8 cellular contexts compared by ENCODE assay signal in genomic region chr3:141486416-141486734, GRCh38. TPM values are rescaled to one million over a fixed set of nuclear protein-coding genes. Genes with fewer than 3 reads are reported as not detected.
DNase-seq lines count a peak whose midpoint lies in the region; ATAC-seq, FAIRE-seq and TF ChIP-seq lines count a peak whose summit lies in the region.

No MANE protein-coding gene starts in this region.

- H4K5ac ChIP-seq in IMR-90 (ENCODE audit: low read depth, low read length), result peak overlapping the region; percentile 27; the same call in 1 of the 2 replicates

- H3K36me3 Mint-ChIP-seq in mesothelial cell of epicardium, result no peaks in the 10 kb centered on the region

- H3K4me1 Mint-ChIP-seq in mesothelial cell of epicardium, result peaks cover 14% of the 10 kb centered on the region

- H2BK20ac ChIP-seq in IMR-90 (ENCODE audit: low read depth, low read length), result no peak overlapping the region

- FAIRE-seq in bronchial epithelial cell (lab: Jason Lieb, UNC), result no peak

- peaks cover 29% of the 10 kb centered on the region for H4K20me1 ChIP-seq in IMR-90 (ENCODE audit: insufficient read depth, low read length)

- H3K27me3 Mint-ChIP-seq in mesothelial cell of epicardium (ENCODE audit: low read depth), result no peaks in the 10 kb centered on the region

- TF ChIP-seq RAD21 in IMR-90 (IDR thresholded peaks at IDR 0.05; ENCODE audit: low read length), result no peak

- in situ Hi-C loops in IMR-90 (cut with MboI; ENCODE audit: low sequenced_read_pairs), result no loop called here

- no TSS peak for BruUV-seq in IMR-90 (replicated peaks; lab: Mats Ljungman, UMichigan)

- H2BK120ac ChIP-seq in IMR-90 (ENCODE audit: low read depth, low read length), result peak overlapping the region; percentile 65

- peak overlapping the region; percentile 82 for H4K91ac ChIP-seq in IMR-90 (ENCODE audit: insufficient read depth, low read depth, low read length)

- peak overlapping the region; percentile 82 for H3K27ac Mint-ChIP-seq in mesothelial cell of epicardium

- intact Hi-C loops in IMR-90 (cut with micrococcal nuclease), result loop anchor here (5.0 kb wide), 1 partner anchor 46 kb away; no protein-coding TSS in a partner anchor
- intact Hi-C loops in aorta (cut with DNase I), result loop anchor here in 1 of 2 donors (5.0 kb wide), 1 partner anchor 76 kb away; no protein-coding TSS in a partner anchor

- TF ChIP-seq CTCF in AG04450 (IDR thresholded peaks at IDR 0.05; ENCODE audit: low read depth, low read length), result no peak
- TF ChIP-seq CTCF in IMR-90 (conservative IDR thresholded peaks at IDR 0.05; ENCODE audit: low read depth, low read length), result no peak
- no peak for TF ChIP-seq CTCF in bronchial epithelial cell (IDR thresholded peaks at IDR 0.05; ENCODE audit: insufficient read depth, low read length, severe bottlenecking)
- TF ChIP-seq CTCF in mesothelial cell of epicardium (IDR thresholded peaks at IDR 0.05; ENCODE audit: unreplicated experiment), result no peak

- peak overlapping the region; percentile 64; the same call in 1 of the 2 replicates for H3K14ac ChIP-seq in IMR-90 (replicated peaks; ENCODE audit: low read depth, low read length)

- H3K36me3 ChIP-seq in IMR-90 (ENCODE audit: control insufficient read depth, insufficient read depth, low read length), result no peaks in the 10 kb centered on the region
- no peaks in the 10 kb centered on the region for H3K36me3 ChIP-seq in bronchial epithelial cell (ENCODE audit: control insufficient read depth, insufficient read depth, low read length)
- H3K36me3 ChIP-seq in aorta (ENCODE audit: control insufficient read depth in 1 of 2, insufficient read depth in 2 of 2, low read length in 1 of 2), result no peaks in the 10 kb centered on the region

- H3K79me1 ChIP-seq in IMR-90 (ENCODE audit: low read depth in 1 of 2, low read length in 2 of 2), result peaks cover 5 to 35% of the 10 kb centered on the region in 2 experiments; a peak in 3 of 4 replicates

- H3K4me1 ChIP-seq in IMR-90 (ENCODE audit: control insufficient read depth, insufficient read depth, low read length), result peaks cover 3% of the 10 kb centered on the region
- H3K4me1 ChIP-seq in aorta (ENCODE audit: control insufficient read depth in 1 of 2, insufficient read depth in 2 of 2, low read length in 2 of 2), result peaks cover 0 to 3% of the 10 kb centered on the region in 2 donors

- peak overlapping the region; percentile 52 to 58 for H4K8ac ChIP-seq in IMR-90 (ENCODE audit: low read depth in 2 of 2, low read length in 2 of 2)

- DNase-seq in AG04450 (ENCODE audit: low read depth, low spot score) (no peak), IMR-90 (peak; percentile 72), bronchial epithelial cell (ENCODE audit: low read depth) (peak; percentile 61), mesothelial cell of epicardium (ENCODE audit: low spot score in 2 of 2, unreplicated experiment in 2 of 2) (no peak), aorta (peak in 1 of 2 donors; percentile 41), DMS 273 treated with DMSO at 0.1 percent for 48 hours (lab: John Stamatoyannopoulos, UW) (no peak), mesenteric fat pad (ENCODE audit: low spot score) (no peak)

- H3K4me3 Mint-ChIP-seq in mesothelial cell of epicardium, result peak overlapping the region; percentile 73

- peak overlapping the region; percentile 15; the same call in 1 of the 2 replicates for H2AK5ac ChIP-seq in IMR-90 (ENCODE audit: low read depth, low read length)

- dilution Hi-C loops in IMR-90 (cut with HindIII; ENCODE audit: low sequenced_read_pairs, unreplicated experiment), result no loop called here

- peak overlapping the region; percentile 67 for H2BK5ac ChIP-seq in IMR-90 (ENCODE audit: low read depth, low read length, poor library complexity, severe bottlenecking)

- CTCF ChIA-PET in AG04450 (lab: Charles Lee) (interaction anchor here (1.6 to 2.8 kb wide), 2 partner anchors 21 to 27 kb away, joined by 3 to 12 read pairs; no protein-coding TSS in a partner anchor), IMR-90 (lab: Yijun Ruan, JAX) (no interaction called here)

- POLR2A ChIA-PET in AG04450 (lab: Yijun Ruan, JAX) (no interaction called here), IMR-90 (lab: Charles Lee; ENCODE audit: unreplicated experiment) (no interaction called here)

- H3K27me3 ChIP-seq in AG04450 (ENCODE audit: control insufficient read depth, insufficient read depth, low read length) (no peaks in the 10 kb centered on the region), IMR-90 (ENCODE audit: control insufficient read depth, insufficient read depth, low read length) (no peaks in the 10 kb centered on the region), bronchial epithelial cell (ENCODE audit: control insufficient read depth, insufficient read depth, low read length) (no peaks in the 10 kb centered on the region), aorta (ENCODE audit: control insufficient read depth in 1 of 2, insufficient read depth in 2 of 2, low read length in 1 of 2) (no peaks in the 10 kb centered on the region)

- no peaks in the 10 kb centered on the region for H3K9me3 Mint-ChIP-seq in mesothelial cell of epicardium

- H3K56ac ChIP-seq in IMR-90 (ENCODE audit: extremely low read depth, insufficient read depth, low read length), result peak overlapping the region; percentile 20; the same call in 1 of the 2 replicates

- no CpG with 5 or more reads among the region's 5 CpGs for WGBS in IMR-90 (ENCODE audit: extremely low coverage in 2 of 2, insufficient read length in 1 of 2), 2 experiments
- WGBS in aorta, 2 donors, result 2% methylated on average over 5 of the region's 5 CpGs

- peak overlapping the region; percentile 25 for H3K9ac ChIP-seq in IMR-90 (ENCODE audit: low read depth, low read length)

- H3K23ac ChIP-seq in IMR-90 (ENCODE audit: low read depth, low read length), result peak overlapping the region; percentile 16

- H2AFZ ChIP-seq in IMR-90 (replicated peaks; ENCODE audit: low read length, poor library complexity), result peak overlapping the region; percentile 95

- peak overlapping the region; percentile 79 for H3K4ac ChIP-seq in IMR-90 (ENCODE audit: low read depth, low read length)

- peak overlapping the region; percentile 60 for H3K4me3 ChIP-seq in AG04450 (ENCODE audit: low read depth, low read length)
- H3K4me3 ChIP-seq in IMR-90 (ENCODE audit: insufficient read depth, low read depth, low read length), result peak overlapping the region; percentile 36
- peak overlapping the region; percentile 77 for H3K4me3 ChIP-seq in bronchial epithelial cell (ENCODE audit: low read depth, low read length)
- peak overlapping the region; percentile 64 to 98 for H3K4me3 ChIP-seq in aorta (ENCODE audit: low read length in 2 of 2)

- ATAC-seq in IMR-90 (ENCODE audit: low read depth) (peak; percentile 2), aorta (ENCODE audit: low FRiP score) (no peak), HG03097 (IDR thresholded peaks at IDR 0.05; ENCODE audit: low FRiP score, unreplicated experiment) (no peak)

- H3K9me3 ChIP-seq in AG04450 (ENCODE audit: control insufficient read depth, insufficient read depth, low read length), result no peaks in the 10 kb centered on the region
- no peaks in the 10 kb centered on the region for H3K9me3 ChIP-seq in IMR-90 (ENCODE audit: control insufficient read depth, insufficient read depth, low read length)
- no peaks in the 10 kb centered on the region for H3K9me3 ChIP-seq in aorta (ENCODE audit: control insufficient read depth, low read length)

- TF ChIP-seq POLR2A in IMR-90 (IDR thresholded peaks at IDR 0.05; ENCODE audit: low read depth, low read length), result no peak

- H2BK15ac ChIP-seq in IMR-90 (ENCODE audit: low read depth, low read length), result peak overlapping the region; percentile 25; the same call in 1 of the 3 replicates

- peaks cover 2% of the 10 kb centered on the region for H3K9me1 ChIP-seq in IMR-90 (ENCODE audit: insufficient read depth, low read length)

- peak overlapping the region; percentile 75 for H3K4me2 ChIP-seq in IMR-90 (ENCODE audit: low read depth, low read length)

- H2AK9ac ChIP-seq in IMR-90 (replicated peaks; ENCODE audit: low read depth, low read length, poor library complexity), result peak overlapping the region; percentile 87

- H3K27ac ChIP-seq in AG04450 (ENCODE audit: low read depth, low read length) (peak overlapping the region; percentile 73), IMR-90 (ENCODE audit: insufficient read depth, low read length) (peak overlapping the region; percentile 43), aorta (ENCODE audit: low read depth in 1 of 2, low read length in 2 of 2) (peak overlapping the region in 1 of 2 donors; percentile 21)

- no peak overlapping the region for H3K18ac ChIP-seq in IMR-90 (ENCODE audit: low read depth, low read length)

TF ChIP-seq in IMR-90, 13 proteins besides CTCF, POLR2A, EP300 and RAD21 (continues in another document):
- TF ChIP-seq RCOR1 (IDR thresholded peaks at IDR 0.05; ENCODE audit: insufficient replicate concordance, low read length) (no peak), USF2 (IDR thresholded peaks at IDR 0.05; ENCODE audit: low read depth, low read length) (no peak), MXI1 (IDR thresholded peaks at IDR 0.05; ENCODE audit: borderline replicate concordance, low read depth, low read length) (no peak), CEBPB (IDR thresholded peaks at IDR 0.05; ENCODE audit: low read depth, low read length) (no peak), FOS (IDR thresholded peaks at IDR 0.05; ENCODE audit: low read depth, low read length) (no peak), MAZ (IDR thresholded peaks at IDR 0.05; ENCODE audit: borderline replicate concordance, low read depth, low read length) (no peak), BHLHE40 (IDR thresholded peaks at IDR 0.05; ENCODE audit: low read depth, low read length) (no peak), CHD1 (IDR thresholded peaks at IDR 0.05; ENCODE audit: low read depth, low read length) (no peak), MAFK (IDR thresholded peaks at IDR 0.05; ENCODE audit: low read depth, low read length) (no peak), NFE2L2 (IDR thresholded peaks at IDR 0.05; ENCODE audit: low read depth, low read length) (no peak), RFX5 (IDR thresholded peaks at IDR 0.05; ENCODE audit: low read depth, low read length) (no peak)

RNA-seq across cellular contexts. Expression of gene RASA2, which starts 0.5 kb away (rescaled TPM):
- polyA plus RNA-seq in AG04450 (2011; rRNA removed) (7.7 and 11.6 TPM in 2 replicates), IMR-90 (2012; rRNA removed) (4.4 and 6.1 TPM in 2 replicates), aorta (1 to 10 TPM; 6.9 to 7.8 TPM)
- polyA minus RNA-seq in AG04450 (2011; rRNA and poly(A)+ RNA removed), result 8.7 and 15.6 TPM in 2 replicates
- total RNA-seq in IMR-90 (2012; rRNA removed) (14.0 and 22.5 TPM in 2 replicates), bronchial epithelial cell (9.1 and 11.8 TPM in 2 replicates), mesothelial cell of epicardium (14.5 to 15.5 TPM (median 15.5 TPM) in 3 replicates), aorta (10 to 100 TPM; 25.5 to 26.1 TPM), mesenteric fat pad (24.4 TPM)
- polyA plus RNA-seq in IMR-90 (2012; cell fraction: cytosol; rRNA removed), result 0.53 and 0.65 TPM in 2 replicates
- 2.9 and 24.7 TPM in 2 replicates for polyA plus RNA-seq in IMR-90 (2012; cell fraction: nucleus; rRNA removed; ENCODE audit: low replicate concordance)

Comparison
In these comparisons a context has a peak if more than half of its experiments do, and no peak if none do; other contexts are left out.
1. DNase-seq: peak in IMR-90 (single experiment) and bronchial epithelial cell (single experiment); none in AG04450 (single experiment), mesothelial cell of epicardium (0 of 2), DMS 273 treated with DMSO at 0.1 percent for 48 hours (single experiment) and mesenteric fat pad (single experiment).
2. Peak in every context shown above with its lines, with median percentiles within 50 percentile points of each other: H3K4me3 ChIP-seq.